In genomic region chr13:75219479-75220237, GRCh38 we compare ENCODE assay signal across 8 cellular contexts.
DNase-seq lines count a peak whose midpoint lies in the region; TF ChIP-seq lines count a peak whose summit lies in the region.

No MANE protein-coding gene starts in this region.

- H3K36me3 ChIP-seq in OCI-LY3 (replicated peaks; ENCODE audit: low read depth, low read length) (no peaks in the 10 kb centered on the region), muscle layer of duodenum (ENCODE audit: control insufficient read depth in 1 of 2, insufficient read depth in 2 of 2, low read length in 2 of 2) (no peaks in the 10 kb centered on the region)

- peak; percentile 53 for DNase-seq in Caki2 (ENCODE audit: low read depth)
- DNase-seq in GM20000 (ENCODE audit: low spot score), result peak; percentile 86
- DNase-seq in HK-2 (ENCODE audit: unreplicated experiment), result peak; percentile 87
- peak; percentile 84 for DNase-seq in activated T-cell treated with anti-CD3 and anti-CD28 coated beads for 24 hours (ENCODE audit: low read depth)
- no peak for DNase-seq in epithelial cell of proximal tubule (ENCODE audit: low read depth)
- peak; percentile 72 for DNase-seq in stimulated activated CD8-positive, alpha-beta memory T cell treated with anti-CD3 and anti-CD28 coated beads, Interleukin-7, amount 100 ng/mL, for 24 hours (ENCODE audit: low read depth)

- H3K4me1 ChIP-seq in OCI-LY3 (ENCODE audit: low read length) (peaks cover 7% of the 10 kb centered on the region; the same call in 1 of the 2 replicates), muscle layer of duodenum (ENCODE audit: control insufficient read depth in 1 of 2, insufficient read depth in 2 of 2, low read length in 2 of 2) (peaks cover 0 to 4% of the 10 kb centered on the region in 2 donors)

- H3K9me3 ChIP-seq in OCI-LY3 (ENCODE audit: insufficient read depth, low read length) (no peaks in the 10 kb centered on the region), muscle layer of duodenum (ENCODE audit: control insufficient read depth in 1 of 2, low read length in 2 of 2) (no peaks in the 10 kb centered on the region)

- in situ Hi-C loops in Caki2 (cut with HindIII; ENCODE audit: low pct_unique_long_range_greater_than_20kb, low sequenced_read_pairs), result no loop called here

- H3K27ac ChIP-seq in OCI-LY3 (ENCODE audit: low read length), result no peak overlapping the region
- H3K27ac ChIP-seq in muscle layer of duodenum (ENCODE audit: low read length), result no peak overlapping the region

- TF ChIP-seq CTCF in GM20000 (IDR thresholded peaks at IDR 0.05; ENCODE audit: extremely low read depth, missing control alignments), result peak; percentile 75
- peak; percentile 98 for TF ChIP-seq CTCF in OCI-LY3 (IDR thresholded peaks at IDR 0.05; ENCODE audit: low read depth, low read length)
- TF ChIP-seq CTCF in epithelial cell of proximal tubule (conservative IDR thresholded peaks at IDR 0.05; ENCODE audit: low read depth, low read length), result peak; percentile 95

- no peaks in the 10 kb centered on the region for H4K20me1 ChIP-seq in OCI-LY3 (ENCODE audit: insufficient read depth, low read length)

- peaks cover 23% of the 10 kb centered on the region for H3K27me3 ChIP-seq in OCI-LY3 (ENCODE audit: low read depth, low read length)
- H3K27me3 ChIP-seq in muscle layer of duodenum (ENCODE audit: low read depth, low read length), result no peaks in the 10 kb centered on the region

- H3K79me2 ChIP-seq in OCI-LY3 (ENCODE audit: low read length), result no peaks in the 10 kb centered on the region

- H2AFZ ChIP-seq in OCI-LY3 (ENCODE audit: low read depth, low read length), result peak overlapping the region; percentile 82

- peak overlapping the region; percentile 39 for H3K9ac ChIP-seq in OCI-LY3 (ENCODE audit: low read length)

- peak overlapping the region; percentile 77 for H3K4me2 ChIP-seq in OCI-LY3 (ENCODE audit: low read length)

- H3K4me3 ChIP-seq in OCI-LY3 (ENCODE audit: low read length) (peak overlapping the region; percentile 73), epithelial cell of proximal tubule (ENCODE audit: low read depth, low read length) (peak overlapping the region; percentile 47), muscle layer of duodenum (ENCODE audit: low read depth in 1 of 2, low read length in 2 of 2) (peak overlapping the region; percentile 9 to 27)

Comparison
In these comparisons a context has a peak if more than half of its experiments do, and no peak if none do; other contexts are left out.
1. H3K4me3 ChIP-seq: peak in every context shown above with its lines; median percentile 73 in OCI-LY3; 47 in epithelial cell of proximal tubule; 18 in muscle layer of duodenum.